Comparison of ENCODE assay signal across 15 cellular contexts in the genomic region with DNA sequence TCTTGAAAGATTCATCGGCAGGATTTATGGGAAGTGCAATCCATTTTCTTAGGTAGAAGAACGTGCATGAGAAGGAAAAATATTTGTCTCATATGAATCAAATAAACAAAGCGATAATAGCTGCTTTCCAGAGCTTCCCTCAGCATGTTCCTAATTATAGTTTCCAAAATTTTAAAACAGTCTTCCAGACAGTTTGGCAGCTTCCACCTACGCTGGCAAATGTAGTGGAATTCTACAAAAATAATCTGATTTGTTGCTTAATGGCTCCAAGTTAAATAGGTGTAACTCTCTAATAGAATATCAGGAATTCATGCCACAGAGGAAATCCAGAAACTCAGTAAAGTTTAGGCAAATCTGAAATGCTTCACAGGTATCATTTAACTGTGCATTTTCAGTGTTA.
"Had no signal": no experiment of that assay in that cellular context is flagged by ENCODE, and none has a peak within 500 bp of the region (broad histone marks: within the 10 kb centered on the region; RNA-seq: fewer than 3 reads in every experiment).

No MANE protein-coding gene starts in this region.

- H3K4me1 ChIP-seq: breast epithelium had no signal

- DNase-seq: activated CD4-positive, alpha-beta T cell treated with anti-CD3 and anti-CD28 coated beads for 4 hours; activated CD8-positive, alpha-beta T cell treated with anti-CD3 and anti-CD28 coated beads for 36 hours; activated gamma-delta T cell treated with Interleukin-2 at 50 U/mL for 16 hours; activated T-cell treated with anti-CD3 and anti-CD28 coated beads, Interleukin-2, amount 50 U/mL, for 4 hours; amygdala; cerebellar nuclear complex; dermis blood vessel endothelial cell; immature natural killer cell; substantia nigra; T-helper 2 cell; trophoblast cell had no signal

- H3K4me3 ChIP-seq: breast epithelium had no signal

- H3K36me3 ChIP-seq: breast epithelium had no signal

- ATAC-seq: activated CD8-positive, alpha-beta T cell treated with anti-CD3 and anti-CD28 coated beads for 36 hours; activated T-cell treated with anti-CD3 and anti-CD28 coated beads, Interleukin-2, amount 50 U/mL, for 4 hours; stimulated activated memory B cell treated with anti-CD40 and anti-IgM and Interleukin-4, amounts not matched to agents 10 μg/mL and 1 μg/mL and 100 μg/mL, for 72 hours; WTC11 had no signal

- H3K27ac Mint-ChIP-seq: activated CD8-positive, alpha-beta T cell treated with anti-CD3 and anti-CD28 coated beads for 36 hours; activated naive CD8-positive, alpha-beta T cell; immature natural killer cell; stimulated activated memory B cell treated with anti-CD40 and anti-IgM and Interleukin-4, amounts not matched to agents 10 μg/mL and 1 μg/mL and 100 μg/mL, for 72 hours had no signal

- H3K9me3 ChIP-seq: breast epithelium had no signal

- H3K4me1 Mint-ChIP-seq: immature natural killer cell; stimulated activated memory B cell treated with anti-CD40 and anti-IgM and Interleukin-4, amounts not matched to agents 10 μg/mL and 1 μg/mL and 100 μg/mL, for 72 hours; WTC11 had no signal

- H3K27ac ChIP-seq: breast epithelium had no signal

- H3K9me3 Mint-ChIP-seq: activated CD8-positive, alpha-beta T cell treated with anti-CD3 and anti-CD28 coated beads for 36 hours; activated T-cell treated with anti-CD3 and anti-CD28 coated beads, Interleukin-2, amount 50 U/mL, for 4 hours; immature natural killer cell; stimulated activated memory B cell treated with anti-CD40 and anti-IgM and Interleukin-4, amounts not matched to agents 10 μg/mL and 1 μg/mL and 100 μg/mL, for 72 hours; WTC11 had no signal

- H3K27me3 ChIP-seq: breast epithelium had no signal

- H3K4me3 Mint-ChIP-seq: activated CD8-positive, alpha-beta T cell treated with anti-CD3 and anti-CD28 coated beads for 36 hours; activated naive CD8-positive, alpha-beta T cell; activated T-cell treated with anti-CD3 and anti-CD28 coated beads, Interleukin-2, amount 50 U/mL, for 4 hours; immature natural killer cell; stimulated activated memory B cell treated with anti-CD40 and anti-IgM and Interleukin-4, amounts not matched to agents 10 μg/mL and 1 μg/mL and 100 μg/mL, for 72 hours; WTC11 had no signal

- H3K36me3 Mint-ChIP-seq: activated naive CD8-positive, alpha-beta T cell; immature natural killer cell; stimulated activated memory B cell treated with anti-CD40 and anti-IgM and Interleukin-4, amounts not matched to agents 10 μg/mL and 1 μg/mL and 100 μg/mL, for 72 hours had no signal
